1 cellular context compared by ENCODE assay signal in genomic region chr19:39479916-39480315, GRCh38.
TF ChIP-seq lines count a peak whose summit lies in the region.

No MANE protein-coding gene starts in this region.

TF ChIP-seq in liver, 16 proteins besides CTCF, POLR2A, EP300 and RAD21 (continued from another document):
- TF ChIP-seq, protein P1, sequence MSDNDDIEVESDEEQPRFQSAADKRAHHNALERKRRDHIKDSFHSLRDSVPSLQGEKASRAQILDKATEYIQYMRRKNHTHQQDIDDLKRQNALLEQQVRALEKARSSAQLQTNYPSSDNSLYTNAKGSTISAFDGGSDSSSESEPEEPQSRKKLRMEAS (IDR thresholded peaks at IDR 0.05) = no peak
- TF ChIP-seq TAF1 (conservative IDR thresholded peaks at IDR 0.05) (no peak), ZBTB33 (IDR thresholded peaks at IDR 0.05) (no peak), EGR1 (IDR thresholded peaks at IDR 0.05; ENCODE audit: low read depth in 2 of 2) (no peak), RXRA (IDR thresholded peaks at IDR 0.05) (no peak), HNF4G (IDR thresholded peaks at IDR 0.05) (no peak)
TF ChIP-seq in liver: peak in this region for 0.
